Comparison of ENCODE assay signal across 8 cellular contexts in genomic region chr13:43787518-43787891, GRCh38. TPM values are rescaled to one million over a fixed set of nuclear protein-coding genes. Genes with fewer than 3 reads are reported as not detected.
DNase-seq lines count a peak whose midpoint lies in the region; FAIRE-seq and TF ChIP-seq lines count a peak whose summit lies in the region.

No MANE protein-coding gene starts in this region.

- H3K27ac Mint-ChIP-seq in HFFc6 = peak overlapping the region; percentile 56; the same call in 1 of the 2 replicates

- no peaks in the 10 kb centered on the region; the same call in 1 of the 2 replicates for H3K27me3 Mint-ChIP-seq in HFFc6 (ENCODE audit: insufficient read depth)

- H3K27me3 ChIP-seq in ACC112 (ENCODE audit: insufficient read depth, low read length) (no peaks in the 10 kb centered on the region), bronchial epithelial cell (ENCODE audit: control insufficient read depth, insufficient read depth, low read length) (no peaks in the 10 kb centered on the region), muscle layer of colon (ENCODE audit: control insufficient read depth in 1 of 2, insufficient read depth in 2 of 2, low read length in 2 of 2) (no peaks in the 10 kb centered on the region)

- H3K27ac ChIP-seq in ACC112 (ENCODE audit: low read depth, low read length) = no peak overlapping the region
- peak overlapping the region; percentile 78 for H3K27ac ChIP-seq in muscle layer of colon (ENCODE audit: low read depth, low read length)

- no peak for FAIRE-seq in bronchial epithelial cell (lab: Jason Lieb, UNC)

- no peaks in the 10 kb centered on the region for H3K36me3 Mint-ChIP-seq in HFFc6 (ENCODE audit: low read depth)

- no peaks in the 10 kb centered on the region for H3K9me3 Mint-ChIP-seq in HFFc6

- peak overlapping the region; percentile 84 for H3K4me3 Mint-ChIP-seq in HFFc6

- DNase-seq in HFFc6 (no peak), bronchial epithelial cell (ENCODE audit: low read depth) (no peak), epidermal melanocyte (ENCODE audit: insufficient read length, low spot score) (no peak), NCI-H2171 treated with DMSO at 0.1 percent for 48 hours (lab: John Stamatoyannopoulos, UW) (no peak), NCI-H510A (lab: John Stamatoyannopoulos, UW) (no peak)
- DNase-seq in NK-92 treated with Interleukin-12 subunit alpha and Interleukin-12 subunit beta, amount 100 ng/mL, for 24 hours (lab: John Stamatoyannopoulos, UW) = no peak

- no peak for TF ChIP-seq CTCF in HFFc6 (IDR thresholded peaks at IDR 0.05)
- TF ChIP-seq CTCF in bronchial epithelial cell (IDR thresholded peaks at IDR 0.05; ENCODE audit: insufficient read depth, low read length, severe bottlenecking) = no peak

- H3K4me1 Mint-ChIP-seq in HFFc6 (ENCODE audit: low read depth) = peaks cover 23% of the 10 kb centered on the region

- H3K4me3 ChIP-seq in ACC112 (ENCODE audit: low read depth, low read length) (peak overlapping the region; percentile 80), bronchial epithelial cell (ENCODE audit: low read depth, low read length) (peak overlapping the region; percentile 61), muscle layer of colon (ENCODE audit: low read depth in 1 of 2, low read length in 2 of 2) (peak overlapping the region; percentile 66 to 86)

- H3K9me3 ChIP-seq in muscle layer of colon (ENCODE audit: low read length) = no peaks in the 10 kb centered on the region

- no peaks in the 10 kb centered on the region for H3K36me3 ChIP-seq in ACC112 (ENCODE audit: insufficient read depth, low read length)
- no peaks in the 10 kb centered on the region for H3K36me3 ChIP-seq in bronchial epithelial cell (ENCODE audit: control insufficient read depth, insufficient read depth, low read length)
- H3K36me3 ChIP-seq in muscle layer of colon (ENCODE audit: insufficient read depth, low read length) = no peaks in the 10 kb centered on the region

- H3K79me2 ChIP-seq in ACC112 (ENCODE audit: control insufficient read depth, insufficient read depth, low read length, unreplicated experiment) = no peaks in the 10 kb centered on the region

- H3K9ac ChIP-seq in muscle layer of colon (ENCODE audit: low read length) = peak overlapping the region; percentile 50

- H3K4me1 ChIP-seq in ACC112 (ENCODE audit: control insufficient read depth, insufficient read depth, low read length, unreplicated experiment) = peaks cover 20% of the 10 kb centered on the region
- H3K4me1 ChIP-seq in muscle layer of colon (ENCODE audit: insufficient read depth, low read length) = peaks cover 6% of the 10 kb centered on the region

- H2AFZ ChIP-seq in ACC112 (ENCODE audit: low read length, unreplicated experiment) = peak overlapping the region; percentile 91

RNA-seq across cellular contexts. Expression of gene ENOX1, which starts 0.7 kb away (rescaled TPM):
- total RNA-seq in HFFc6 (2021; fragmentation: NEBNext Ultra II Directional; extraction: Animal tissue kit (Norgen Biotek cat#: 25700)) = 1 to 10 TPM in 2 of 6 experiments, under 1 TPM in 4; 0.50 to 3.2 (median 0.64) TPM
- 0.51 and 0.79 TPM in 2 replicates for total RNA-seq in bronchial epithelial cell
